8 cellular contexts compared by ENCODE assay signal in genomic region chr4:7043521-7044414, GRCh38. TPM values are rescaled to one million over a fixed set of nuclear protein-coding genes. Genes with fewer than 3 reads are reported as not detected.
DNase-seq lines count a peak whose midpoint lies in the region; ATAC-seq and TF ChIP-seq lines count a peak whose summit lies in the region.

No MANE protein-coding gene starts in this region.

- peak overlapping the region; percentile 67 for H3K9ac ChIP-seq in iPS-18a (ENCODE audit: low read length)

- H3K9me3 ChIP-seq in ascending aorta (no peaks in the 10 kb centered on the region), iPS-18a (ENCODE audit: control insufficient read depth, low read depth, low read length) (no peaks in the 10 kb centered on the region)

- TF ChIP-seq CTCF in AG09309 (IDR thresholded peaks at IDR 0.05; ENCODE audit: control insufficient read depth, insufficient read depth, low read depth, low read length, missing control alignments) (no peak), ascending aorta (IDR thresholded peaks at IDR 0.05) (no peak)

- H3K36me3 ChIP-seq in ascending aorta (no peaks in the 10 kb centered on the region), iPS-18a (ENCODE audit: control insufficient read depth, low read depth, low read length) (no peaks in the 10 kb centered on the region)

- H3K4me3 ChIP-seq in AG09309 (ENCODE audit: control insufficient read depth, low read depth, low read length) = peak overlapping the region; percentile 94
- peak overlapping the region; percentile 99 to 100 for H3K4me3 ChIP-seq in ascending aorta
- peak overlapping the region; percentile 84 for H3K4me3 ChIP-seq in iPS-18a (ENCODE audit: low read length)

- H3K27me3 ChIP-seq in ascending aorta = no peaks in the 10 kb centered on the region
- peaks cover 37% of the 10 kb centered on the region for H3K27me3 ChIP-seq in iPS-18a (ENCODE audit: control insufficient read depth, insufficient read depth, low read length)

- peak overlapping the region; percentile 90 to 92 for H3K27ac ChIP-seq in ascending aorta
- no peak overlapping the region for H3K27ac ChIP-seq in iPS-18a (ENCODE audit: low read length)

- DNase-seq in AG09309 (ENCODE audit: low read depth) (no peak), T-helper 1 cell (peak; percentile 21 to 61 (median 42)), ascending aorta (ENCODE audit: low spot score in 2 of 2) (peak in 1 of 2 donors; percentile 70), NCI-H1436 treated with DMSO at 0.1 percent for 48 hours (lab: John Stamatoyannopoulos, UW) (no peak)
- DNase-seq in stimulated activated CD4-positive, alpha-beta T cell treated with anti-CD3 and anti-CD28 coated beads, Interleukin-12 subunit alpha, Interleukin-12 subunit beta, amount 100 ng/mL, for 48 hours (ENCODE audit: low read depth in 2 of 3, low spot score in 1 of 3) = peak in 2 of 3 donors; percentile 22 to 42

- intact Hi-C loops in ascending aorta (cut with DNase I) = loop anchor here (1.0 to 10.0 kb wide), 8 partner anchors 25 to 771 kb away; partner anchors contain the start of genes BLOC1S4, GRPEL1, MAN2B2 and MRFAP1

- H3K4me1 ChIP-seq in ascending aorta = peaks cover 27% of the 10 kb centered on the region in 2 donors
- peaks cover 7% of the 10 kb centered on the region for H3K4me1 ChIP-seq in iPS-18a (ENCODE audit: control insufficient read depth, low read depth, low read length)

- ATAC-seq in GM19035 (IDR thresholded peaks at IDR 0.05; ENCODE audit: unreplicated experiment) (peak; percentile 26), HG03196 (IDR thresholded peaks at IDR 0.05; ENCODE audit: unreplicated experiment) (peak; percentile 9)

RNA-seq across cellular contexts. Expression of gene TADA2B, which starts 0.6 kb away (rescaled TPM):
- 37.3 TPM for total RNA-seq in ascending aorta

RNA-seq across cellular contexts. Expression of gene GRPEL1, which starts 24.1 kb away (rescaled TPM):
- 42.5 TPM for total RNA-seq in ascending aorta

Comparison
In these comparisons a context has a peak if more than half of its experiments do, and no peak if none do; other contexts are left out.
1. DNase-seq: peak in T-helper 1 cell (5 of 5) and stimulated activated CD4-positive, alpha-beta T cell treated with anti-CD3 and anti-CD28 coated beads, Interleukin-12 subunit alpha, Interleukin-12 subunit beta, amount 100 ng/mL, for 48 hours (2 of 3); none in AG09309 (single experiment) and NCI-H1436 treated with DMSO at 0.1 percent for 48 hours (single experiment).
2. Peak in every context shown above with its lines, with median percentiles within 50 percentile points of each other: H3K4me3 ChIP-seq.